15 cellular contexts compared by ENCODE assay signal in the genomic region with DNA sequence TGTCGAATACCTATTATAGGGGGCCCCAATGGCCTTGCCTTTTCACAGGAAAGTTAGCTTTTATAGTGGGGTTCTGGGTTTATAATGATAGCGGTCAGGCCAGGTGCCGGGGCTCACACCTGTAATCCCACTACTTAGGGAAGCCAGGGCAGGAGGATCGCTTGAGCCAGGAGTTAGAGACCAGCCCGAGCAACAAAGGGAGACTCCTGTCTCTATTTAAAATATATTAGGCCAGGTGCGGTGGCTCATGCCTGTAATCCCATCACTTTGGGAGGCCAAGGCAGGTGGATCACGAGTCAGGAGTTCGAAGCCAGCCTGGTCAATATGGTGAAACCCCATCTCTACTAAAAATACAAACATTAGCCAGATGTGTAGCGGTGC. TPM values are rescaled to one million over a fixed set of nuclear protein-coding genes. Genes with fewer than 3 reads are reported as not detected.
DNase-seq lines count a peak whose midpoint lies in the region; ATAC-seq and TF ChIP-seq lines count a peak whose summit lies in the region.
"Had no signal": no experiment of that assay in that cellular context is flagged by ENCODE, and none has a peak within 500 bp of the region (broad histone marks: within the 10 kb centered on the region; RNA-seq: fewer than 3 reads in every experiment).

No MANE protein-coding gene starts in this region.

- intact Hi-C loops in lower lobe of right lung (cut with DNase I), result no loop called here
- intact Hi-C loops in uterus (cut with DNase I; ENCODE audit: low total_unique reads), result loop anchor here (2.0 kb wide), 1 partner anchor 45 kb away; no protein-coding TSS in a partner anchor

- H3K4me3 Mint-ChIP-seq in activated naive CD4-positive, alpha-beta T cell treated with anti-CD3 and anti-CD28 coated beads, Interleukin-2, amount 10 ng/mL, durations not matched to agents 7 days and 5 days, result no peak overlapping the region
- H3K4me3 Mint-ChIP-seq: stimulated activated memory B cell treated with anti-CD40 and anti-IgM and Interleukin-4, amounts not matched to agents 10 μg/mL and 1 μg/mL and 100 μg/mL, for 72 hours; T-helper 1 cell treated with Interleukin-12 subunit alpha and Interleukin-12 subunit beta and Interleukin-4 antibody, amounts not matched to agents 30 μg/mL and 1 μg/mL, for 36 hours had no signal

- H3K9me3 ChIP-seq in lower lobe of right lung, result no peaks in the 10 kb centered on the region
- H3K9me3 ChIP-seq in uterus, result no peaks in the 10 kb centered on the region
- H3K9me3 ChIP-seq: mucosa of descending colon, spleen, transverse colon had no signal

- peak overlapping the region; percentile 99 for H3K27ac Mint-ChIP-seq in activated naive CD4-positive, alpha-beta T cell treated with anti-CD3 and anti-CD28 coated beads, Interleukin-2, amount 10 ng/mL, durations not matched to agents 7 days and 5 days

- TF ChIP-seq POLR2A in uterus (IDR thresholded peaks at IDR 0.05), result no peak

- H3K27ac ChIP-seq in lower lobe of right lung (peak overlapping the region; percentile 19), uterus (peak overlapping the region; percentile 18 to 65)
- H3K27ac ChIP-seq: transverse colon had no signal

- CTCF ChIA-PET in activated naive CD4-positive, alpha-beta T cell treated with anti-CD3 and anti-CD28 coated beads, Interleukin-2, amount 10 ng/mL, durations not matched to agents 7 days and 5 days (lab: Charles Lee), result interaction anchor here (0.7 to 10.5 kb wide), 9 partner anchors 12 to 175 kb away, joined by 3 to 183 read pairs (median 5); a partner anchor contains a TSS

- peaks cover 20% of the 10 kb centered on the region for H3K36me3 Mint-ChIP-seq in activated naive CD4-positive, alpha-beta T cell treated with anti-CD3 and anti-CD28 coated beads, Interleukin-2, amount 10 ng/mL, durations not matched to agents 7 days and 5 days

- H3K4me1 Mint-ChIP-seq in activated naive CD4-positive, alpha-beta T cell treated with anti-CD3 and anti-CD28 coated beads, Interleukin-2, amount 10 ng/mL, durations not matched to agents 7 days and 5 days, result peaks cover 51% of the 10 kb centered on the region

- H3K4me3 ChIP-seq in lower lobe of right lung, result no peak overlapping the region
- H3K4me3 ChIP-seq in uterus, result no peak overlapping the region
- H3K4me3 ChIP-seq: mucosa of descending colon, spleen, transverse colon had no signal

- no peaks in the 10 kb centered on the region for H3K27me3 ChIP-seq in lower lobe of right lung (ENCODE audit: low read depth)
- H3K27me3 ChIP-seq in uterus, result no peaks in the 10 kb centered on the region
- H3K27me3 ChIP-seq: spleen, transverse colon had no signal

- peaks cover 17% of the 10 kb centered on the region for H3K36me3 ChIP-seq in lower lobe of right lung
- no peaks in the 10 kb centered on the region for H3K36me3 ChIP-seq in uterus

- no peak for ATAC-seq in lower lobe of right lung
- ATAC-seq: stimulated activated memory B cell treated with anti-CD40 and anti-IgM and Interleukin-4, amounts not matched to agents 10 μg/mL and 1 μg/mL and 100 μg/mL, for 72 hours had no signal

- DNase-seq in activated naive CD4-positive, alpha-beta T cell treated with anti-CD3 and anti-CD28 coated beads, Interleukin-2, amount 10 ng/mL, durations not matched to agents 7 days and 5 days, result no peak
- DNase-seq in activated naive CD4-positive, alpha-beta T cell treated with anti-CD3 and anti-CD28 coated beads, Interleukin-2, amount 50 U/mL, for 16 hours, result no peak
- no peak for DNase-seq in lower lobe of right lung
- DNase-seq in uterus, result no peak
- no peak for DNase-seq in NCI-H82 treated with DMSO at 0.1 percent for 48 hours (lab: John Stamatoyannopoulos, UW; ENCODE audit: unreplicated experiment)
- no peak for DNase-seq in stimulated activated CD4-positive, alpha-beta T cell treated with anti-CD3 and anti-CD28 coated beads, Interleukin-4, amount 100 ng/mL, for 4 hours
- DNase-seq: 8988T; activated CD4-positive, CD25-positive, alpha-beta regulatory T cell; left colon; posterior cingulate gyrus; spleen had no signal

- H3K9me3 Mint-ChIP-seq in activated naive CD4-positive, alpha-beta T cell treated with anti-CD3 and anti-CD28 coated beads, Interleukin-2, amount 10 ng/mL, durations not matched to agents 7 days and 5 days, result no peaks in the 10 kb centered on the region
- H3K9me3 Mint-ChIP-seq: stimulated activated memory B cell treated with anti-CD40 and anti-IgM and Interleukin-4, amounts not matched to agents 10 μg/mL and 1 μg/mL and 100 μg/mL, for 72 hours; T-helper 1 cell treated with Interleukin-12 subunit alpha and Interleukin-12 subunit beta and Interleukin-4 antibody, amounts not matched to agents 30 μg/mL and 1 μg/mL, for 36 hours had no signal

- H3K4me1 ChIP-seq in lower lobe of right lung (peaks cover 22% of the 10 kb centered on the region), uterus (peaks cover 0 to 4% of the 10 kb centered on the region in 2 donors)

- TF ChIP-seq CTCF in lower lobe of right lung (IDR thresholded peaks at IDR 0.05), result no peak
- TF ChIP-seq CTCF in uterus (IDR thresholded peaks at IDR 0.05), result no peak

- peaks cover 7% of the 10 kb centered on the region for H3K27me3 Mint-ChIP-seq in activated naive CD4-positive, alpha-beta T cell treated with anti-CD3 and anti-CD28 coated beads, Interleukin-2, amount 10 ng/mL, durations not matched to agents 7 days and 5 days
- H3K27me3 Mint-ChIP-seq: stimulated activated memory B cell treated with anti-CD40 and anti-IgM and Interleukin-4, amounts not matched to agents 10 μg/mL and 1 μg/mL and 100 μg/mL, for 72 hours had no signal

RNA-seq across cellular contexts. Expression of a gene that starts 7.3 kb away (rescaled TPM):
- total RNA-seq in lower lobe of right lung (1,649 TPM), uterus (over 10,000 TPM in 1 of 4 donors, 1,000 to 10,000 TPM in 3; 2,160 to 10,624 (median 5,235) TPM)

RNA-seq across cellular contexts. Expression of a gene that starts 8.9 kb away (rescaled TPM):
- 385 TPM for total RNA-seq in lower lobe of right lung
- 100 to 1,000 TPM; 151 to 226 (median 201) TPM for total RNA-seq in uterus

RNA-seq across cellular contexts. Expression of a gene that starts 16.2 kb away (rescaled TPM):
- total RNA-seq in lower lobe of right lung, result 1,820 TPM
- 1,000 to 10,000 TPM; 1,462 to 5,863 (median 3,544) TPM for total RNA-seq in uterus

RNA-seq across cellular contexts. Expression of a gene that starts 24.2 kb away (rescaled TPM):
- total RNA-seq in lower lobe of right lung (28.1 TPM), uterus (10 to 100 TPM; 14.3 to 71.1 (median 41.4) TPM)

RNA-seq across cellular contexts. Expression of a gene that starts 29.6 kb away (rescaled TPM):
- total RNA-seq in lower lobe of right lung (12.8 TPM), uterus (10 to 100 TPM in 1 of 4 donors, 1 to 10 TPM in 2, not detected in 1; 3.7 to 19.4 (median 4.1) TPM)
